Comparison of ENCODE assay signal across 1 cellular context in genomic region chr3:178880274-178880673, GRCh38.
A peak's percentile ranks its signal among the peaks of the same experiment; 100 is the strongest.
TF ChIP-seq lines count a peak whose summit lies in the region.

No MANE protein-coding gene starts in this region.

TF ChIP-seq in GM23338, 12 proteins besides CTCF, POLR2A, EP300 and RAD21 (continued from another document):
- peak; percentile 3; the same call in 1 of the 2 replicates for TF ChIP-seq ZNF462 (CRISPR knock-in tag; IDR thresholded peaks at IDR 0.05)
- TF ChIP-seq ZNF114 (CRISPR knock-in tag; IDR thresholded peaks at IDR 0.05) = no peak
- TF ChIP-seq ZNF331 (CRISPR knock-in tag; IDR thresholded peaks at IDR 0.05; ENCODE audit: low read depth) = no peak
